Comparison of ENCODE assay signal across 25 cellular contexts in the genomic region with DNA sequence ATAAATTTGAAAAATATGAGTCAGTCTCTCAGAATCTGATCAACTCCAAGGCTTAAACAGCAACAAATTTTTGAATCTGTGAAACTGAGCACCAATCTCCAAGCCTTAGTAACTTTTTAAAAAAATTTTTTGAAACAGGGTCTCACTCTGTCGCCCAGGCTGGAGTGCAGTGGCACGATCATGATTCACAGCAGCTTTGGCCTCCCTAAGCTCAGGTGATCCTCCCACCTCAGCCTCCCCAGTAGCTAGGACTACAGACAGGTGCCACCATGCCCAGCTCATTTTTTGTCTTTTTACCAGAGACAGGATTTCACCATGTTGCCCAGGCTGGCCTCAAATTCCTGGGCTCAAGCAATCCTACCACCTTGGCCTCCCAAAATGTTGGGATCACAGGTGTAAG.
DNase-seq lines count a peak whose midpoint lies in the region; TF ChIP-seq lines count a peak whose summit lies in the region.
"Had no signal": no experiment of that assay in that cellular context is flagged by ENCODE, and none has a peak within 500 bp of the region (broad histone marks: within the 10 kb centered on the region; RNA-seq: fewer than 3 reads in every experiment).

No MANE protein-coding gene starts in this region.

- no peaks in the 10 kb centered on the region for H3K79me1 ChIP-seq in mesenchymal stem cell (replicated peaks; ENCODE audit: low read length, poor library complexity, severe bottlenecking)

- H2BK120ac ChIP-seq in mesenchymal stem cell (ENCODE audit: low read depth, low read length): no peak overlapping the region

- H3K18ac ChIP-seq in mesenchymal stem cell (ENCODE audit: low read depth in 1 of 2, low read length in 2 of 2): peak overlapping the region in 1 of 2 experiments; percentile 48

- H3K9ac ChIP-seq in HUES64 (ENCODE audit: low read depth, low read length): no peak overlapping the region; the same call in 1 of the 2 replicates
- H3K9ac ChIP-seq in endodermal cell (ENCODE audit: extremely low read depth, low read length, poor library complexity, severe bottlenecking): no peak overlapping the region
- H3K9ac ChIP-seq in mesenchymal stem cell (ENCODE audit: low read length): no peak overlapping the region

- no peaks in the 10 kb centered on the region for H3K4me1 Mint-ChIP-seq in endodermal cell
- no peaks in the 10 kb centered on the region for H3K4me1 Mint-ChIP-seq in activated naive CD4-positive, alpha-beta T cell treated with anti-CD3 and anti-CD28 coated beads, Interleukin-2, amount 10 ng/mL, durations not matched to agents 7 days and 5 days
- H3K4me1 Mint-ChIP-seq: CD4-positive, alpha-beta memory T cell had no signal

- H2BK12ac ChIP-seq in mesenchymal stem cell (ENCODE audit: low read length in 2 of 2): no peak overlapping the region

- CTCF ChIA-PET in activated naive CD4-positive, alpha-beta T cell treated with anti-CD3 and anti-CD28 coated beads, Interleukin-2, amount 10 ng/mL, durations not matched to agents 7 days and 5 days (lab: Charles Lee): no interaction called here

- H3K9me3 Mint-ChIP-seq in endodermal cell: no peaks in the 10 kb centered on the region
- no peaks in the 10 kb centered on the region for H3K9me3 Mint-ChIP-seq in activated naive CD4-positive, alpha-beta T cell treated with anti-CD3 and anti-CD28 coated beads, Interleukin-2, amount 10 ng/mL, durations not matched to agents 7 days and 5 days

- intact Hi-C loops in tibial artery (cut with DNase I; ENCODE audit: low total_unique reads): no loop called here

- WGBS in HUES64: 94% methylated on average over 2 of the region's 2 CpGs
- WGBS in endodermal cell (ENCODE audit: insufficient coverage in 1 of 2, insufficient read length in 1 of 2), 2 experiments: 95 to 100% methylated on average over 2 of the region's 2 CpGs
- 95% methylated on average over 2 of the region's 2 CpGs for WGBS in mesenchymal stem cell

- H3K4me3 ChIP-seq in HUES64 (ENCODE audit: low read length) (no peak overlapping the region), endodermal cell (ENCODE audit: low read length) (no peak overlapping the region), mesenchymal stem cell (ENCODE audit: insufficient read depth in 1 of 2, low read depth in 1 of 2, low read length in 2 of 2) (no peak overlapping the region), tibial artery (no peak overlapping the region)
- H3K4me3 ChIP-seq: A549, SK-N-MC had no signal

- no peak overlapping the region for H3K4me3 Mint-ChIP-seq in endodermal cell
- no peak overlapping the region for H3K4me3 Mint-ChIP-seq in activated naive CD4-positive, alpha-beta T cell treated with anti-CD3 and anti-CD28 coated beads, Interleukin-2, amount 10 ng/mL, durations not matched to agents 7 days and 5 days
- H3K4me3 Mint-ChIP-seq: CD4-positive, alpha-beta memory T cell had no signal

- peaks cover 31% of the 10 kb centered on the region for H3K4me1 ChIP-seq in HUES64 (ENCODE audit: insufficient read depth, low read length)
- no peaks in the 10 kb centered on the region for H3K4me1 ChIP-seq in endodermal cell (ENCODE audit: control insufficient read depth, insufficient read depth, low read length)
- H3K4me1 ChIP-seq in mesenchymal stem cell (ENCODE audit: control insufficient read depth, insufficient read depth, low read depth, low read length): no peaks in the 10 kb centered on the region
- peaks cover 0 to 15% (median 0%) of the 10 kb centered on the region in 4 donors for H3K4me1 ChIP-seq in tibial artery
- H3K4me1 ChIP-seq: A549 had no signal

- H3K9me3 ChIP-seq in HUES64 (ENCODE audit: insufficient read depth, low read depth, low read length) (no peaks in the 10 kb centered on the region), endodermal cell (ENCODE audit: control insufficient read depth, low read length) (no peaks in the 10 kb centered on the region), mesenchymal stem cell (ENCODE audit: control insufficient read depth, low read length) (no peaks in the 10 kb centered on the region), tibial artery (no peaks in the 10 kb centered on the region)
- H3K9me3 ChIP-seq: A549 had no signal

- no peak overlapping the region for H3K4ac ChIP-seq in mesenchymal stem cell (ENCODE audit: low read depth in 1 of 2, low read length in 2 of 2)

- H3K27me3 Mint-ChIP-seq in endodermal cell (ENCODE audit: insufficient read depth): no peaks in the 10 kb centered on the region
- H3K27me3 Mint-ChIP-seq in activated naive CD4-positive, alpha-beta T cell treated with anti-CD3 and anti-CD28 coated beads, Interleukin-2, amount 10 ng/mL, durations not matched to agents 7 days and 5 days: no peaks in the 10 kb centered on the region
- H3K27me3 Mint-ChIP-seq: CD4-positive, alpha-beta memory T cell had no signal

- H3K36me3 Mint-ChIP-seq in endodermal cell (ENCODE audit: low read depth): no peaks in the 10 kb centered on the region
- H3K36me3 Mint-ChIP-seq in activated naive CD4-positive, alpha-beta T cell treated with anti-CD3 and anti-CD28 coated beads, Interleukin-2, amount 10 ng/mL, durations not matched to agents 7 days and 5 days: no peaks in the 10 kb centered on the region
- H3K36me3 Mint-ChIP-seq: CD4-positive, alpha-beta memory T cell had no signal

- no peak for DNase-seq in endodermal cell
- DNase-seq in mesenchymal stem cell: no peak
- no peak for DNase-seq in tibial artery
- DNase-seq in SW 1271 (lab: John Stamatoyannopoulos, UW): no peak
- DNase-seq in SKM-1 treated with dmso at 0.1 percent for 144 hours (lab: John Stamatoyannopoulos, UW; ENCODE audit: unreplicated experiment): no peak
- DNase-seq in activated naive CD4-positive, alpha-beta T cell treated with anti-CD3 and anti-CD28 coated beads, Interleukin-2, amount 10 ng/mL, durations not matched to agents 7 days and 5 days: no peak
- DNase-seq: AML-193; C1 segment of cervical spinal cord; CD4-positive, alpha-beta memory T cell; COR-L47; DMS53; Karpas-422; NCI-H1092 treated with DMSO at 0.1 percent for 48 hours; NCI-H1436; NCI-H187; NCI-H2081 treated with DMSO at 0.1 percent for 48 hours; NCI-H2171; NCI-H226; NCI-H510A; NCI-H69; OCI-M1; SIG-M5 had no signal

- peak overlapping the region; percentile 56 for H3K27ac Mint-ChIP-seq in endodermal cell
- H3K27ac Mint-ChIP-seq in activated naive CD4-positive, alpha-beta T cell treated with anti-CD3 and anti-CD28 coated beads, Interleukin-2, amount 10 ng/mL, durations not matched to agents 7 days and 5 days: no peak overlapping the region
- H3K27ac Mint-ChIP-seq: CD4-positive, alpha-beta memory T cell had no signal

- no peaks in the 10 kb centered on the region for H3K27me3 ChIP-seq in HUES64 (ENCODE audit: insufficient read depth, low read length)
- H3K27me3 ChIP-seq in endodermal cell (ENCODE audit: control insufficient read depth, insufficient read depth, low read length, poor library complexity, severe bottlenecking): no peaks in the 10 kb centered on the region
- no peaks in the 10 kb centered on the region for H3K27me3 ChIP-seq in mesenchymal stem cell (ENCODE audit: control insufficient read depth in 1 of 2, insufficient read depth in 1 of 2, low read length in 2 of 2)
- no peaks in the 10 kb centered on the region for H3K27me3 ChIP-seq in tibial artery

- H2BK5ac ChIP-seq in mesenchymal stem cell (ENCODE audit: low read depth, low read length, poor library complexity, severe bottlenecking): no peak overlapping the region

- H2AK5ac ChIP-seq in mesenchymal stem cell (ENCODE audit: low read length, severe bottlenecking): no peak overlapping the region

- no peak for TF ChIP-seq CTCF in endodermal cell (conservative IDR thresholded peaks at IDR 0.05)
- TF ChIP-seq CTCF in tibial artery (IDR thresholded peaks at IDR 0.05): no peak

- H3K14ac ChIP-seq in mesenchymal stem cell (ENCODE audit: low read length in 2 of 2): no peak overlapping the region

- H4K8ac ChIP-seq in mesenchymal stem cell (ENCODE audit: low read length): no peak overlapping the region

- H3K36me3 ChIP-seq in HUES64 (ENCODE audit: insufficient read depth, low read length): no peaks in the 10 kb centered on the region
- H3K36me3 ChIP-seq in endodermal cell (ENCODE audit: control insufficient read depth, insufficient read depth, low read length): no peaks in the 10 kb centered on the region
- H3K36me3 ChIP-seq in mesenchymal stem cell (ENCODE audit: control insufficient read depth in 1 of 2, insufficient read depth in 2 of 2, low read depth in 1 of 2, low read length in 2 of 2): no peaks in the 10 kb centered on the region
- H3K36me3 ChIP-seq in tibial artery: no peaks in the 10 kb centered on the region

- no peak overlapping the region for H3K4me2 ChIP-seq in mesenchymal stem cell (ENCODE audit: low read length, poor library complexity, severe bottlenecking)
- H3K4me2 ChIP-seq: A549 had no signal

- no peak overlapping the region for H2AFZ ChIP-seq in mesenchymal stem cell (ENCODE audit: low read depth, low read length)

- no peak overlapping the region for H3K23ac ChIP-seq in mesenchymal stem cell (ENCODE audit: low read length in 2 of 2)

- H3K27ac ChIP-seq in HUES64 (ENCODE audit: low read depth, low read length) (peak overlapping the region; percentile 74), endodermal cell (ENCODE audit: low read depth, low read length) (no peak overlapping the region), mesenchymal stem cell (ENCODE audit: low read length, poor library complexity, severe bottlenecking) (no peak overlapping the region), tibial artery (no peak overlapping the region)
- H3K27ac ChIP-seq: A549, SK-N-MC had no signal

- no peak overlapping the region for H2BK15ac ChIP-seq in mesenchymal stem cell (ENCODE audit: low read depth, poor library complexity, severe bottlenecking)

- H4K91ac ChIP-seq in mesenchymal stem cell (ENCODE audit: low read length): peak overlapping the region; percentile 16
